ENCODE assay signal across 26 cellular contexts in genomic region chr17:1013729-1014090, GRCh38.
"Had no signal": no experiment of that assay in that cellular context is flagged by ENCODE, and none has a peak within 500 bp of the region (broad histone marks: within the 10 kb centered on the region; RNA-seq: fewer than 3 reads in every experiment).

No MANE protein-coding gene starts in this region.

- H3K27ac Mint-ChIP-seq: activated B cell treated with CpG ODN at 0.5 μM for 24 hours; activated CD8-positive, alpha-beta T cell treated with anti-CD3 and anti-CD28 coated beads for 36 hours; activated naive CD8-positive, alpha-beta T cell; activated T-helper 17 cell treated with anti-CD3 and anti-CD28 coated beads, Interleukin-2, amount 50 U/mL, for 72 hours; endodermal cell; T-cell; T-helper 1 cell treated with Interleukin-12 subunit alpha and Interleukin-12 subunit beta and Interleukin-4 antibody, amounts not matched to agents 30 μg/mL and 1 μg/mL, for 36 hours; T-helper 2 cell treated with Interferon-gamma antibody and Interleukin-4, amounts not matched to agents 5 μg/mL and 100 μg/mL, for 36 hours had no signal

- H3K27me3 Mint-ChIP-seq: activated B cell treated with CpG ODN at 0.5 μM for 24 hours; activated CD8-positive, alpha-beta T cell treated with anti-CD3 and anti-CD28 coated beads for 36 hours; activated naive CD8-positive, alpha-beta T cell; activated T-helper 17 cell treated with anti-CD3 and anti-CD28 coated beads, Interleukin-2, amount 50 U/mL, for 72 hours; T-cell had no signal

- H3K4me3 ChIP-seq: body of pancreas had no signal

- H3K36me3 Mint-ChIP-seq: activated naive CD8-positive, alpha-beta T cell; T-cell had no signal

- H3K9me3 Mint-ChIP-seq: activated B cell treated with CpG ODN at 0.5 μM for 24 hours; activated CD8-positive, alpha-beta T cell treated with anti-CD3 and anti-CD28 coated beads for 36 hours; activated T-cell treated with anti-CD3 and anti-CD28 coated beads, Interleukin-2, amount 50 U/mL, for 4 hours; activated T-helper 17 cell treated with anti-CD3 and anti-CD28 coated beads, Interleukin-2, amount 50 U/mL, for 72 hours; endodermal cell; T-cell; T-helper 1 cell treated with Interleukin-12 subunit alpha and Interleukin-12 subunit beta and Interleukin-4 antibody, amounts not matched to agents 30 μg/mL and 1 μg/mL, for 36 hours; T-helper 2 cell treated with Interferon-gamma antibody and Interleukin-4, amounts not matched to agents 5 μg/mL and 100 μg/mL, for 36 hours had no signal

- DNase-seq: activated B cell treated with CpG ODN at 0.5 μM for 24 hours; activated CD4-positive, alpha-beta T cell treated with anti-CD3 and anti-CD28 coated beads for 48 hours; activated CD4-positive, alpha-beta T cell treated with anti-CD3 and anti-CD28 coated beads, Interleukin-2, amount 50 U/mL, for 1 hour; activated CD4-positive, alpha-beta T cell treated with anti-CD3 and anti-CD28 coated beads, Interleukin-2, amount 50 U/mL, for 48 hours; activated CD8-positive, alpha-beta memory T cell treated with anti-CD3 and anti-CD28 coated beads for 24 hours; activated CD8-positive, alpha-beta T cell treated with anti-CD3 and anti-CD28 coated beads for 36 hours; activated effector memory CD4-positive, alpha-beta T cell treated with Interleukin-2 at 50 U/mL for 16 hours; activated gamma-delta T cell treated with Interleukin-2 at 50 U/mL for 16 hours; activated naive CD4-positive, alpha-beta T cell treated with anti-CD3 and anti-CD28 coated beads, Interleukin-2, amount 50 U/mL, for 16 hours; activated naive CD4-positive, alpha-beta T cell treated with Interleukin-2 at 50 U/mL for 16 hours; activated T-cell treated with anti-CD3 and anti-CD28 coated beads, Interleukin-2, amount 50 U/mL, for 4 hours; amygdala; body of pancreas; caudate nucleus; effector CD8-positive, alpha-beta T cell; endodermal cell; foreskin fibroblast; T-cell; T1000; WERI-Rb-1 had no signal

- H3K4me3 Mint-ChIP-seq: activated B cell treated with CpG ODN at 0.5 μM for 24 hours; activated CD8-positive, alpha-beta T cell treated with anti-CD3 and anti-CD28 coated beads for 36 hours; activated naive CD8-positive, alpha-beta T cell; activated T-cell treated with anti-CD3 and anti-CD28 coated beads, Interleukin-2, amount 50 U/mL, for 4 hours; activated T-helper 17 cell treated with anti-CD3 and anti-CD28 coated beads, Interleukin-2, amount 50 U/mL, for 72 hours; endodermal cell; T-cell; T-helper 1 cell treated with Interleukin-12 subunit alpha and Interleukin-12 subunit beta and Interleukin-4 antibody, amounts not matched to agents 30 μg/mL and 1 μg/mL, for 36 hours; T-helper 2 cell treated with Interferon-gamma antibody and Interleukin-4, amounts not matched to agents 5 μg/mL and 100 μg/mL, for 36 hours had no signal

- H3K4me1 Mint-ChIP-seq: activated B cell treated with CpG ODN at 0.5 μM for 24 hours; activated T-helper 17 cell treated with anti-CD3 and anti-CD28 coated beads, Interleukin-2, amount 50 U/mL, for 72 hours; endodermal cell; T-cell had no signal

- H3K27ac ChIP-seq: body of pancreas, WERI-Rb-1 had no signal

- ATAC-seq: activated CD4-positive, CD25-positive, alpha-beta regulatory T cell treated with anti-CD3 and anti-CD28 coated beads, Interleukin-2, amount 50 U/mL, for 24 hours; activated CD8-positive, alpha-beta T cell treated with anti-CD3 and anti-CD28 coated beads for 36 hours; activated T-cell treated with anti-CD3 and anti-CD28 coated beads, Interleukin-2, amount 50 U/mL, for 4 hours; activated T-helper 17 cell treated with anti-CD3 and anti-CD28 coated beads, Interleukin-2, amount 50 U/mL, for 72 hours; body of pancreas; esophagus mucosa; T-cell had no signal
